Comparison of ENCODE assay signal across 15 cellular contexts in the genomic region with DNA sequence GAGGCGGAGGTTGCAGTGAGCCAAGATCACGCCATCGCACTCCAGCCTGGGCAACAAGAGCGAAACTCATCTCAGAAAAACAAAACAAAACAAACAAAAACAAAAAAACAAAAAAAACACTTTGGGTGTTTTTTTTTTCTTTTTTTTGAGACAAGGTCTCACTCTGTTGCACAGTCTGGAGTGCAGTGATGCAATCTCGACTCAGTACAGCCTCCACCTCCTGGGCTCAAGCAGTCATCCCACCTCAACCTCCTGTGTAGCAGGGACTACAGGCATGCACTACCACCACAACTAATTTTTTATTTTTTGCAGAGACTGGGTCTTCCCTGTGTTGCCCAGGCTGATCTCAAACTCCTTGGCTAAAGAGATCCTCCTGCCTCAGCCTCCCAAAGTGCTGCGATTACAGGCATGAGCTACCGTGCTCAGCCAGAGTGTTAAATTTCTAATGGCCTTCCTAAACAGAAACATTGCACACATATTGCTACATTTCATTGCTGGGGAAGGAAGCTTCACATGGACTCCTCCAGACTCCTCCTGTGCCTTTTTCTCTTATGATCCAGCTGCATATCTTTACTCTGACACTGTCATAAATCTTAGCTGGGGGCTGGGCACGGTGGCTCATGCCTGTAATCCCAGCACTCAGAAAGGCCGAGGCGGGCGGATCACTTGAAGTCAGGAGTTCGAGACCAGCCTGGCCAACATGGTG. TPM values are rescaled to one million over a fixed set of nuclear protein-coding genes. Genes with fewer than 3 reads are reported as not detected.
DNase-seq lines count a peak whose midpoint lies in the region; ATAC-seq, FAIRE-seq and TF ChIP-seq lines count a peak whose summit lies in the region.
"Had no signal": no experiment of that assay in that cellular context is flagged by ENCODE, and none has a peak within 500 bp of the region (broad histone marks: within the 10 kb centered on the region; RNA-seq: fewer than 3 reads in every experiment).

No MANE protein-coding gene starts in this region.

- H2BK5ac ChIP-seq in IMR-90 (ENCODE audit: low read depth, low read length, poor library complexity, severe bottlenecking): no peak overlapping the region

- in situ Hi-C loops in HepG2 (cut with HindIII; ENCODE audit: extremely low pct_ligation_motif_present, low pct_unique_long_range_greater_than_20kb) (no loop called here), IMR-90 (cut with MboI; ENCODE audit: low sequenced_read_pairs) (no loop called here)

- H3K23ac ChIP-seq in IMR-90 (ENCODE audit: low read depth, low read length): no peak overlapping the region

- BruUV-seq in HepG2 (replicated peaks; lab: Mats Ljungman, UMichigan): no TSS peak
- no TSS peak for BruUV-seq in IMR-90 (replicated peaks; lab: Mats Ljungman, UMichigan)

- H4K91ac ChIP-seq in IMR-90 (ENCODE audit: insufficient read depth, low read depth, low read length): no peak overlapping the region

- H3K4me1 ChIP-seq in HepG2 (ENCODE audit: insufficient read depth, low read length): peaks cover 28% of the 10 kb centered on the region
- no peaks in the 10 kb centered on the region for H3K4me1 ChIP-seq in right lobe of liver
- H3K4me1 ChIP-seq in IMR-90 (ENCODE audit: control insufficient read depth, insufficient read depth, low read length): peaks cover 4% of the 10 kb centered on the region; the same call in 1 of the 2 replicates
- H3K4me1 ChIP-seq in testis: peaks cover 10% of the 10 kb centered on the region
- H3K4me1 ChIP-seq: A549, BE2C had no signal

- H4K8ac ChIP-seq in IMR-90 (ENCODE audit: low read depth in 2 of 2, low read length in 2 of 2): no peak overlapping the region

- TF ChIP-seq CTCF in HepG2 (CRISPR knock-in tag; IDR thresholded peaks at IDR 0.05) (no peak), right lobe of liver (IDR thresholded peaks at IDR 0.05) (no peak), IMR-90 (conservative IDR thresholded peaks at IDR 0.05; ENCODE audit: low read depth, low read length) (no peak), fibroblast of villous mesenchyme (IDR thresholded peaks at IDR 0.05; ENCODE audit: insufficient read depth, low read depth, low read length) (no peak), testis (IDR thresholded peaks at IDR 0.05) (no peak)

- no peak overlapping the region for H2BK120ac ChIP-seq in IMR-90 (ENCODE audit: low read depth, low read length)

- no peak for TF ChIP-seq RAD21 in HepG2 (CRISPR knock-in tag; IDR thresholded peaks at IDR 0.05)
- TF ChIP-seq RAD21 in IMR-90 (IDR thresholded peaks at IDR 0.05; ENCODE audit: low read length): no peak

- DNase-seq in HepG2 (ENCODE audit: low spot score) (no peak), right lobe of liver (no peak), IMR-90 (no peak), fibroblast of villous mesenchyme (ENCODE audit: low read depth) (peak; percentile 66), testis (peak; percentile 42), NAMALWA (ENCODE audit: low spot score) (no peak), hippocampal formation (lab: John Stamatoyannopoulos, UW) (no peak), iPS-NIHi7 (ENCODE audit: extremely low spot score) (no peak)
- DNase-seq: BE2C, DMS53, GOT3, H9 had no signal

- ATAC-seq in HepG2 (no peak), right lobe of liver (no peak), IMR-90 (ENCODE audit: low read depth) (no peak)
- ATAC-seq: A549 had no signal

- H3K9ac ChIP-seq in HepG2 (ENCODE audit: insufficient read depth, low read depth, low read length) (no peak overlapping the region), IMR-90 (ENCODE audit: low read depth, low read length) (no peak overlapping the region)

- dilution Hi-C loops in IMR-90 (cut with HindIII; ENCODE audit: low sequenced_read_pairs, unreplicated experiment): no loop called here

- H2BK20ac ChIP-seq in IMR-90 (ENCODE audit: low read depth, low read length): no peak overlapping the region

- peaks cover 9% of the 10 kb centered on the region for H3K9me1 ChIP-seq in IMR-90 (ENCODE audit: insufficient read depth, low read length)

- intact Hi-C loops in HepG2 (cut with micrococcal nuclease; ENCODE audit: unreplicated experiment): no loop called here
- intact Hi-C loops in right lobe of liver (cut with DNase I): no loop called here
- intact Hi-C loops in IMR-90 (cut with micrococcal nuclease): no loop called here
- intact Hi-C loops in testis (cut with DNase I; ENCODE audit: low total_unique reads): no loop called here

- no peak overlapping the region for H3K4me2 ChIP-seq in HepG2 (ENCODE audit: low read depth, low read length)
- no peak overlapping the region for H3K4me2 ChIP-seq in IMR-90 (ENCODE audit: low read depth, low read length)
- H3K4me2 ChIP-seq: A549 had no signal

- H2AFZ ChIP-seq in HepG2 (ENCODE audit: low read length): no peak overlapping the region
- no peak overlapping the region for H2AFZ ChIP-seq in IMR-90 (replicated peaks; ENCODE audit: low read length, poor library complexity)

- peaks cover 42 to 82% of the 10 kb centered on the region in 2 experiments for H3K36me3 ChIP-seq in HepG2 (replicated peaks in 1 of 2; ENCODE audit: control insufficient read depth in 1 of 2, insufficient read depth in 2 of 2, low read length in 2 of 2)
- H3K36me3 ChIP-seq in right lobe of liver: peaks cover 5 to 93% (median 39%) of the 10 kb centered on the region in 4 donors
- H3K36me3 ChIP-seq in IMR-90 (ENCODE audit: control insufficient read depth, insufficient read depth, low read length): peaks cover 51% of the 10 kb centered on the region
- no peaks in the 10 kb centered on the region for H3K36me3 ChIP-seq in testis (ENCODE audit: low read depth, missing control alignments)

- no peaks in the 10 kb centered on the region for H3K27me3 ChIP-seq in HepG2 (ENCODE audit: control insufficient read depth in 1 of 2, insufficient read depth in 2 of 2, low read length in 2 of 2)
- no peaks in the 10 kb centered on the region for H3K27me3 ChIP-seq in right lobe of liver
- no peaks in the 10 kb centered on the region for H3K27me3 ChIP-seq in IMR-90 (ENCODE audit: control insufficient read depth, insufficient read depth, low read length)
- H3K27me3 ChIP-seq in testis: no peaks in the 10 kb centered on the region
- H3K27me3 ChIP-seq: BE2C had no signal

- H3K9me3 ChIP-seq in HepG2 (ENCODE audit: low read length): no peaks in the 10 kb centered on the region
- H3K9me3 ChIP-seq in right lobe of liver: no peaks in the 10 kb centered on the region
- H3K9me3 ChIP-seq in IMR-90 (ENCODE audit: control insufficient read depth, insufficient read depth, low read length): no peaks in the 10 kb centered on the region
- no peaks in the 10 kb centered on the region for H3K9me3 ChIP-seq in testis
- H3K9me3 ChIP-seq: A549, BE2C had no signal

- peaks cover 38 to 39% of the 10 kb centered on the region in 2 experiments for H3K79me1 ChIP-seq in IMR-90 (ENCODE audit: low read depth in 1 of 2, low read length in 2 of 2)

- no peak overlapping the region for H3K14ac ChIP-seq in IMR-90 (replicated peaks; ENCODE audit: low read depth, low read length)

- H3K27ac ChIP-seq in HepG2 (ENCODE audit: extremely low read length, insufficient read depth, low read length) (no peak overlapping the region), right lobe of liver (no peak overlapping the region), IMR-90 (ENCODE audit: insufficient read depth, low read length) (no peak overlapping the region), testis (no peak overlapping the region)
- H3K27ac ChIP-seq: A549, C4-2B had no signal

- H4K20me1 ChIP-seq in HepG2 (ENCODE audit: insufficient read depth, low read length): peaks cover 6% of the 10 kb centered on the region; the same call in 1 of the 2 replicates
- peaks cover 5% of the 10 kb centered on the region; the same call in 1 of the 2 replicates for H4K20me1 ChIP-seq in IMR-90 (ENCODE audit: insufficient read depth, low read length)

- POLR2A ChIA-PET in HepG2 (lab: Yijun Ruan, JAX): interaction anchor here (1.1 kb wide), 1 partner anchor 19 kb away, joined by 7 read pairs; a partner anchor contains a TSS
- POLR2A ChIA-PET in IMR-90 (lab: Charles Lee; ENCODE audit: unreplicated experiment): no interaction called here

- H3K79me2 ChIP-seq in HepG2 (ENCODE audit: insufficient read depth, low read length): peaks cover 4% of the 10 kb centered on the region

- H2BK15ac ChIP-seq in IMR-90 (ENCODE audit: low read depth, low read length): no peak overlapping the region

- H3K56ac ChIP-seq in IMR-90 (ENCODE audit: extremely low read depth, insufficient read depth, low read length): no peak overlapping the region

- H3K4me3 ChIP-seq in HepG2 (replicated peaks in 1 of 3; ENCODE audit: insufficient read depth in 1 of 3, low read depth in 2 of 3, low read length in 3 of 3) (no peak overlapping the region), right lobe of liver (no peak overlapping the region), IMR-90 (ENCODE audit: insufficient read depth, low read depth, low read length) (no peak overlapping the region), fibroblast of villous mesenchyme (ENCODE audit: low read depth, low read length) (no peak overlapping the region), testis (no peak overlapping the region)
- H3K4me3 ChIP-seq: A549 had no signal

- WGBS in HepG2 (ENCODE audit: low lambda C conversion rate): 92% methylated on average over 12 of the region's 12 CpGs
- WGBS in right lobe of liver (ENCODE audit: insufficient coverage, low coverage, low lambda C conversion rate, missing lambda C conversion rate): 93% methylated on average over 9 of the region's 12 CpGs
- WGBS in IMR-90 (ENCODE audit: extremely low coverage in 2 of 2, insufficient read length in 1 of 2), 2 experiments: 93% methylated on average over 3 of the region's 12 CpGs; no CpG with 5 or more reads in 1 of the 2 experiments
- 68 to 70% methylated on average over 12 of the region's 12 CpGs for WGBS in testis, 2 donors

- no peak overlapping the region for H3K4ac ChIP-seq in IMR-90 (ENCODE audit: low read depth, low read length)

- no peak for FAIRE-seq in HepG2 (lab: Jason Lieb, UNC)
- FAIRE-seq: A549 had no signal

- CTCF ChIA-PET in HepG2 (lab: Yijun Ruan, JAX; ENCODE audit: low intra/inter-chr PET ratio, low total read pairs) (no interaction called here), IMR-90 (lab: Yijun Ruan, JAX) (interaction anchor here (0.7 kb wide), 1 partner anchor 64 kb away, joined by 6 read pairs; no protein-coding TSS in a partner anchor)

- no peak for TF ChIP-seq EP300 in HepG2 (IDR thresholded peaks at IDR 0.05; ENCODE audit: low read depth in 2 of 2, low read length in 2 of 2)
- TF ChIP-seq EP300 in HepG2 (CRISPR knock-in tag; IDR thresholded peaks at IDR 0.05; ENCODE audit: borderline replicate concordance): no peak

- no peak overlapping the region for H2AK9ac ChIP-seq in IMR-90 (replicated peaks; ENCODE audit: low read depth, low read length, poor library complexity)

- no peak overlapping the region for H2AK5ac ChIP-seq in IMR-90 (ENCODE audit: low read depth, low read length)

- H3K18ac ChIP-seq in IMR-90 (ENCODE audit: low read depth, low read length): no peak overlapping the region

- TF ChIP-seq POLR2A in HepG2 (IDR thresholded peaks at IDR 0.05; ENCODE audit: insufficient read depth in 1 of 2, low read depth in 2 of 2, low read length in 2 of 2): no peak
- no peak for TF ChIP-seq POLR2A in right lobe of liver (IDR thresholded peaks at IDR 0.05)
- TF ChIP-seq POLR2A in IMR-90 (IDR thresholded peaks at IDR 0.05; ENCODE audit: low read depth, low read length): no peak
- TF ChIP-seq POLR2A in testis (IDR thresholded peaks at IDR 0.05): no peak

- no peak overlapping the region for H4K5ac ChIP-seq in IMR-90 (ENCODE audit: low read depth, low read length)

RNA-seq across cellular contexts. Expression of a gene that starts 19.7 kb away (rescaled TPM):
- total RNA-seq in HepG2 (2016; rRNA removed; fragmentation: Illumina TruSeq; extraction: Trizol): 300 and 332 TPM in 2 replicates
- total RNA-seq in HepG2 (2016; cell fraction: cytosol; rRNA removed; fragmentation: Illumina TruSeq; extraction: Trizol; ENCODE audit: low read depth): 45.1 and 56.7 TPM in 2 replicates
- 302 and 329 TPM in 2 replicates for total RNA-seq in HepG2 (2016; cell fraction: insoluble cytoplasmic fraction; rRNA removed; fragmentation: Illumina TruSeq; extraction: Trizol)
- total RNA-seq in HepG2 (2016; cell fraction: membrane; rRNA removed; fragmentation: Illumina TruSeq; extraction: Trizol): 220 and 258 TPM in 2 replicates
- 168 and 191 TPM in 2 replicates for total RNA-seq in HepG2 (2016; cell fraction: nucleus; rRNA removed; fragmentation: Illumina TruSeq; extraction: Trizol)
- polyA plus RNA-seq in HepG2 (2011; rRNA removed): 67.2 and 88.2 TPM in 2 replicates
- 44.2 and 66.6 TPM in 2 replicates for polyA plus RNA-seq in HepG2 (2011; cell fraction: cytosol; rRNA removed)
- 90.2 and 107 TPM in 2 replicates for polyA plus RNA-seq in HepG2 (2011; cell fraction: nucleus; rRNA removed)
- 93.8 and 117 TPM in 2 replicates for polyA plus RNA-seq in HepG2 (2012)
- 26.0 and 34.9 TPM in 2 replicates for polyA plus RNA-seq in HepG2 (2016; cell fraction: cytosol; fragmentation: Illumina TruSeq; extraction: Trizol; ENCODE audit: low read depth)
- 237 and 245 TPM in 2 replicates for polyA plus RNA-seq in HepG2 (2016; cell fraction: insoluble cytoplasmic fraction; fragmentation: Illumina TruSeq; extraction: Trizol; ENCODE audit: low read depth)
- 111 and 128 TPM in 2 replicates for polyA plus RNA-seq in HepG2 (2016; cell fraction: membrane; fragmentation: Illumina TruSeq; extraction: Trizol; ENCODE audit: low read depth)
- 205 and 220 TPM in 2 replicates for polyA plus RNA-seq in HepG2 (2016; cell fraction: nucleus; fragmentation: Illumina TruSeq; extraction: Trizol; ENCODE audit: insufficient read depth, low read depth)
- polyA minus RNA-seq in HepG2 (2011; rRNA and poly(A)+ RNA removed; ENCODE audit: low replicate concordance): 78.3 and 92.3 TPM in 2 replicates
- 89.8 and 100 TPM in 2 replicates for polyA minus RNA-seq in HepG2 (2011; cell fraction: cytosol; rRNA and poly(A)+ RNA removed)
- polyA minus RNA-seq in HepG2 (2011; cell fraction: nucleus; rRNA and poly(A)+ RNA removed): 137 and 187 TPM in 2 replicates
- 10 to 100 TPM; 52.8 to 83.9 (median 65.4) TPM for total RNA-seq in right lobe of liver
- total RNA-seq in IMR-90 (2012; rRNA removed): 138 and 189 TPM in 2 replicates
- 51.1 and 61.7 TPM in 2 replicates for polyA plus RNA-seq in IMR-90 (2012; rRNA removed)
- 17.9 and 21.7 TPM in 2 replicates for polyA plus RNA-seq in IMR-90 (2012; cell fraction: cytosol; rRNA removed)
- 14.0 and 58.9 TPM in 2 replicates for polyA plus RNA-seq in IMR-90 (2012; cell fraction: nucleus; rRNA removed; ENCODE audit: low replicate concordance)
- 135 and 209 TPM in 2 replicates for total RNA-seq in fibroblast of villous mesenchyme
- total RNA-seq in testis: 10 to 100 TPM; 77.7 to 96.2 TPM
- 58.0 TPM for polyA plus RNA-seq in testis (ENCODE audit: insufficient read depth, low read depth, low replicate concordance)

RNA-seq across cellular contexts. Expression of a gene that starts 43.7 kb away (rescaled TPM):
- total RNA-seq in HepG2 (2016; rRNA removed; fragmentation: Illumina TruSeq; extraction: Trizol) (not detected in 2 replicates), right lobe of liver (1 to 10 TPM in 5 of 6 experiments, under 1 TPM in 1; 0.44 to 2.5 (median 1.2) TPM), IMR-90 (2012; rRNA removed) (1.8 and 2.5 TPM in 2 replicates), fibroblast of villous mesenchyme (0.86 and 2.3 TPM in 2 replicates), testis (10 to 100 TPM in 1 of 2 donors, 1 to 10 TPM in 1; 6.3 to 16.5 TPM)
- not detected in 2 replicates for total RNA-seq in HepG2 (2016; cell fraction: cytosol; rRNA removed; fragmentation: Illumina TruSeq; extraction: Trizol; ENCODE audit: low read depth)
- total RNA-seq in HepG2 (2016; cell fraction: insoluble cytoplasmic fraction; rRNA removed; fragmentation: Illumina TruSeq; extraction: Trizol): not detected in 2 replicates
- total RNA-seq in HepG2 (2016; cell fraction: membrane; rRNA removed; fragmentation: Illumina TruSeq; extraction: Trizol): not detected in 2 replicates
- total RNA-seq in HepG2 (2016; cell fraction: nucleus; rRNA removed; fragmentation: Illumina TruSeq; extraction: Trizol): not detected in 2 replicates
- polyA plus RNA-seq in HepG2 (2011; rRNA removed) (not detected in 2 replicates), IMR-90 (2012; rRNA removed) (3.8 and 4.8 TPM in 2 replicates), testis (ENCODE audit: insufficient read depth, low read depth, low replicate concordance) (5.7 TPM)
- 0.04 TPM in 1 of 2 replicates, not detected in the other for polyA plus RNA-seq in HepG2 (2011; cell fraction: cytosol; rRNA removed)
- 0.12 and 0.18 TPM in 2 replicates for polyA plus RNA-seq in HepG2 (2011; cell fraction: nucleus; rRNA removed)
- not detected in 2 replicates for polyA plus RNA-seq in HepG2 (2012)
- not detected in 2 replicates for polyA plus RNA-seq in HepG2 (2016; cell fraction: cytosol; fragmentation: Illumina TruSeq; extraction: Trizol; ENCODE audit: low read depth)
- not detected in 2 replicates for polyA plus RNA-seq in HepG2 (2016; cell fraction: insoluble cytoplasmic fraction; fragmentation: Illumina TruSeq; extraction: Trizol; ENCODE audit: low read depth)
- not detected in 2 replicates for polyA plus RNA-seq in HepG2 (2016; cell fraction: membrane; fragmentation: Illumina TruSeq; extraction: Trizol; ENCODE audit: low read depth)
- polyA plus RNA-seq in HepG2 (2016; cell fraction: nucleus; fragmentation: Illumina TruSeq; extraction: Trizol; ENCODE audit: insufficient read depth, low read depth): not detected in 2 replicates
- 103 TPM in 1 of 2 replicates, not detected in the other for polyA minus RNA-seq in HepG2 (2011; rRNA and poly(A)+ RNA removed; ENCODE audit: low replicate concordance)
- polyA minus RNA-seq in HepG2 (2011; cell fraction: cytosol; rRNA and poly(A)+ RNA removed): 0.69 and 1.3 TPM in 2 replicates
- 0.25 and 0.52 TPM in 2 replicates for polyA minus RNA-seq in HepG2 (2011; cell fraction: nucleus; rRNA and poly(A)+ RNA removed)
- 2.9 and 15.4 TPM in 2 replicates for polyA plus RNA-seq in IMR-90 (2012; cell fraction: cytosol; rRNA removed)
- 61.4 and 76.2 TPM in 2 replicates for polyA plus RNA-seq in IMR-90 (2012; cell fraction: nucleus; rRNA removed; ENCODE audit: low replicate concordance)

RNA-seq across cellular contexts. Expression of a gene that starts 50.7 kb away (rescaled TPM):
- total RNA-seq in HepG2 (2016; rRNA removed; fragmentation: Illumina TruSeq; extraction: Trizol) (not detected in 2 replicates), right lobe of liver (not detected), IMR-90 (2012; rRNA removed) (not detected in 2 replicates), fibroblast of villous mesenchyme (not detected in 2 replicates), testis (1 to 10 TPM in 1 of 2 donors, under 1 TPM in 1; 0.87 to 1.6 TPM)
- not detected in 2 replicates for total RNA-seq in HepG2 (2016; cell fraction: cytosol; rRNA removed; fragmentation: Illumina TruSeq; extraction: Trizol; ENCODE audit: low read depth)
- total RNA-seq in HepG2 (2016; cell fraction: insoluble cytoplasmic fraction; rRNA removed; fragmentation: Illumina TruSeq; extraction: Trizol): not detected in 2 replicates
- total RNA-seq in HepG2 (2016; cell fraction: membrane; rRNA removed; fragmentation: Illumina TruSeq; extraction: Trizol): not detected in 2 replicates
- not detected in 2 replicates for total RNA-seq in HepG2 (2016; cell fraction: nucleus; rRNA removed; fragmentation: Illumina TruSeq; extraction: Trizol)
- polyA plus RNA-seq in HepG2 (2011; rRNA removed) (not detected in 2 replicates), IMR-90 (2012; rRNA removed) (not detected in 2 replicates), testis (ENCODE audit: insufficient read depth, low read depth, low replicate concordance) (0.58 TPM)
- not detected in 2 replicates for polyA plus RNA-seq in HepG2 (2011; cell fraction: cytosol; rRNA removed)
- polyA plus RNA-seq in HepG2 (2011; cell fraction: nucleus; rRNA removed): not detected in 2 replicates
- not detected in 2 replicates for polyA plus RNA-seq in HepG2 (2012)
- not detected in 2 replicates for polyA plus RNA-seq in HepG2 (2016; cell fraction: cytosol; fragmentation: Illumina TruSeq; extraction: Trizol; ENCODE audit: low read depth)
- polyA plus RNA-seq in HepG2 (2016; cell fraction: insoluble cytoplasmic fraction; fragmentation: Illumina TruSeq; extraction: Trizol; ENCODE audit: low read depth): not detected in 2 replicates
- not detected in 2 replicates for polyA plus RNA-seq in HepG2 (2016; cell fraction: membrane; fragmentation: Illumina TruSeq; extraction: Trizol; ENCODE audit: low read depth)
- polyA plus RNA-seq in HepG2 (2016; cell fraction: nucleus; fragmentation: Illumina TruSeq; extraction: Trizol; ENCODE audit: insufficient read depth, low read depth): not detected in 2 replicates
- polyA minus RNA-seq in HepG2 (2011; rRNA and poly(A)+ RNA removed; ENCODE audit: low replicate concordance): 1.6 TPM in 1 of 2 replicates, not detected in the other
- polyA minus RNA-seq in HepG2 (2011; cell fraction: cytosol; rRNA and poly(A)+ RNA removed): not detected in 2 replicates
- polyA minus RNA-seq in HepG2 (2011; cell fraction: nucleus; rRNA and poly(A)+ RNA removed): not detected in 2 replicates
- polyA plus RNA-seq in IMR-90 (2012; cell fraction: cytosol; rRNA removed): 0.04 TPM in 1 of 2 replicates, not detected in the other
- polyA plus RNA-seq in IMR-90 (2012; cell fraction: nucleus; rRNA removed; ENCODE audit: low replicate concordance): 0.25 and 0.48 TPM in 2 replicates
- polyA plus RNA-seq: A549, AG04450 had no signal

Comparison
In these comparisons a context has a peak if more than half of its experiments do, and no peak if none do; other contexts are left out.
1. DNase-seq: peak in fibroblast of villous mesenchyme (single experiment) and testis (single experiment); none in HepG2 (single experiment), right lobe of liver (0 of 3), IMR-90 (single experiment), NAMALWA (single experiment), hippocampal formation (0 of 2) and iPS-NIHi7 (single experiment).